ENCODE assay signal across 4 cellular contexts in the genomic region with DNA sequence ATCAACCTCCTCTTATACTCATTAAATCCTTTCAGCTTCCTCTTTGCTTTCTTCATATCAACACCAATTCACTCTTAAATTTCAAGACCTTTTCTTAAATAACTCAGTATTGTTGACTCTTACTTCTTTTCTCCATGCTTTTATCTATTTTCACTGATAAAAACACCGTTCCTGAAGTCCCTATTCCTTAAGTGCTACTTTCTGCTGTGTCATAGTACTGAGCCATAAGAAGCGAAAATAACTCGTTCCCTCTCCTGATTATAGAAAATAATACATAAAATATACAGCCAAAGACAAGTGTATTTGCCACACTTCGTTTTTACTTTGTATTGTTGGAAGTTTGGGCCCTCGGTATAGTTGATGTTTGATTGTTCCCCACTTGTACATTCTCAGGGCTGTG.
"Had no signal": no experiment of that assay in that cellular context is flagged by ENCODE, and none has a peak within 500 bp of the region (broad histone marks: within the 10 kb centered on the region; RNA-seq: fewer than 3 reads in every experiment).

No MANE protein-coding gene starts in this region.

- H2AFZ ChIP-seq: GM23338 had no signal

- H3K4me1 Mint-ChIP-seq: H9 had no signal

- H3K4me3 Mint-ChIP-seq: GM23338, H9 had no signal

- H3K9ac ChIP-seq: KMS-11 had no signal

- H3K27ac ChIP-seq: KMS-11 had no signal

- FAIRE-seq: HTR-8/SVneo had no signal

- H3K4me3 ChIP-seq: GM23338 had no signal

- H3K27ac Mint-ChIP-seq: GM23338, H9 had no signal

- H3K4me2 ChIP-seq: GM23338, KMS-11 had no signal

- H3K9me3 Mint-ChIP-seq: GM23338, H9 had no signal
